13 cellular contexts compared by ENCODE assay signal in genomic region chr19:19568802-19569756, GRCh38. TPM values are rescaled to one million over a fixed set of nuclear protein-coding genes. Genes with fewer than 3 reads are reported as not detected.
DNase-seq lines count a peak whose midpoint lies in the region; ATAC-seq and TF ChIP-seq lines count a peak whose summit lies in the region.
"Had no signal": no experiment of that assay in that cellular context is flagged by ENCODE, and none has a peak within 500 bp of the region (broad histone marks: within the 10 kb centered on the region; RNA-seq: fewer than 3 reads in every experiment).

No MANE protein-coding gene starts in this region.

- no peak for TF ChIP-seq CTCF in epithelial cell of esophagus (IDR thresholded peaks at IDR 0.05; ENCODE audit: insufficient read depth, low read depth, low read length, missing control alignments)

- ATAC-seq in HG03159 (IDR thresholded peaks at IDR 0.05; ENCODE audit: unreplicated experiment) = no peak
- no peak for ATAC-seq in HG03280 (IDR thresholded peaks at IDR 0.05; ENCODE audit: unreplicated experiment)
- ATAC-seq: mucosa of descending colon, Panc1, psoas muscle had no signal

- no peak overlapping the region for H3K4me3 ChIP-seq in epithelial cell of esophagus (ENCODE audit: low read length)
- H3K4me3 ChIP-seq: ascending aorta, mucosa of descending colon, psoas muscle had no signal

- DNase-seq in Daoy (ENCODE audit: low read depth) (peak; percentile 55), RKO (ENCODE audit: low spot score) (peak; percentile 58), epithelial cell of esophagus (ENCODE audit: low read depth) (peak; percentile 25), occipital lobe (lab: John Stamatoyannopoulos, UW) (no peak)
- DNase-seq: C1 segment of cervical spinal cord, mucosa of descending colon, NCI-H1092, psoas muscle, T-helper 2 cell had no signal

RNA-seq across cellular contexts. Expression of gene CILP2, which starts 31.0 kb away (rescaled TPM):
- 0.40 and 1.0 TPM in 2 replicates for total RNA-seq in Daoy (2014; rRNA removed; shearing (Covaris generic))
- total RNA-seq in occipital lobe = 0.62 TPM
- total RNA-seq: ascending aorta, psoas muscle had no signal

RNA-seq across cellular contexts. Expression of gene YJEFN3, which starts 40.4 kb away (rescaled TPM):
- total RNA-seq in Daoy (2014; rRNA removed; shearing (Covaris generic)) = 1.4 and 2.7 TPM in 2 replicates
- 1.6 TPM for total RNA-seq in occipital lobe

RNA-seq across cellular contexts. Expression of gene PBX4, which starts 49.4 kb away (rescaled TPM):
- 0.42 and 1.9 TPM in 2 replicates for total RNA-seq in Daoy (2014; rRNA removed; shearing (Covaris generic))
- 14.8 TPM for total RNA-seq in occipital lobe
- total RNA-seq: ascending aorta had no signal

RNA-seq across cellular contexts. Expression of gene NDUFA13, which starts 53.1 kb away (rescaled TPM):
- total RNA-seq in Daoy (2014; rRNA removed; shearing (Covaris generic)) = 96.6 and 152 TPM in 2 replicates
- total RNA-seq in occipital lobe = 60.4 TPM

RNA-seq across cellular contexts. Expression of gene TSSK6, which starts 53.7 kb away (rescaled TPM):
- total RNA-seq in Daoy (2014; rRNA removed; shearing (Covaris generic)) = 1.8 and 3.1 TPM in 2 replicates
- 1.2 TPM for total RNA-seq in occipital lobe
- total RNA-seq: ascending aorta had no signal
